Comparison of ENCODE assay signal across 11 cellular contexts in the genomic region with DNA sequence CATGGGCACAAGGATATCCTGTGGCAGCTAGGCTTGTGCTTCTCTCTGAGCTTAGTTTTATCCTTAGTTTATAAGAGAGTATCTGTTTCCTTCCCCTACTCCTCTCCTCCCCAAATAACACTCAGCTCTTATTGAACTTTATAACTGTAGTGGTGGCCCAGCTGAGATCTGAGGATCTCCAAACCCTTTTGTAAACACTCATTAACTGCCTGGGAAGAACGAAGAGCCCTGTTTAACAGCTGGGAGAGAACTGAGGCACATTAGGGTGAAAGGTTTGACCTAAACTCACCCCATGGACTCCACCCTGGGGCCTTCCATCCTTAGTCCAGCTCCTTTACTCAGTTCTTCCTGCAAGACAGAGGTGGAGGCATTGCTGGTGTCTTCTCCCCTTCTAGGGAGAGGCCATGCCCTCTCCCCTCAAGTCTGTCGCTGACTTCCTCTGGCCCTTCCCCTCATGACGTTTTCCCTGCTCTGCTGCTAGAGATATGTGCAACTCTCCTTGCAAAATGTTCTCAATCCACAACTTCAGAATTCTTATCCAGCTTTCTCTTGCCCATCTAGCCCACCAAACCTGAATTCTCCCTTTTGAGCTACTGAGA. TPM values are rescaled to one million over a fixed set of nuclear protein-coding genes. Genes with fewer than 3 reads are reported as not detected.
DNase-seq lines count a peak whose midpoint lies in the region; ATAC-seq and TF ChIP-seq lines count a peak whose summit lies in the region.
"Had no signal": no experiment of that assay in that cellular context is flagged by ENCODE, and none has a peak within 500 bp of the region (broad histone marks: within the 10 kb centered on the region; RNA-seq: fewer than 3 reads in every experiment).

No MANE protein-coding gene starts in this region.

- intact Hi-C loops in right cardiac atrium (cut with DNase I) (loop anchor here in 3 of 4 donors (10.0 kb wide), 3 partner anchors 97 to 227 kb away; partner anchors contain the start of gene TOP2A (in 1 of the 3)), stomach (cut with DNase I; ENCODE audit: low total_unique reads) (no loop called here)

- H3K4me3 ChIP-seq in SJCRH30: no peak overlapping the region
- no peak overlapping the region for H3K4me3 ChIP-seq in right cardiac atrium (ENCODE audit: low read length)
- no peak overlapping the region for H3K4me3 ChIP-seq in stomach
- H3K4me3 ChIP-seq: thoracic aorta had no signal

- TF ChIP-seq EP300 in stomach (IDR thresholded peaks at IDR 0.05): no peak

- DNase-seq in NOMO-1 treated with DMSO at 0.1 percent for 48 hours (lab: John Stamatoyannopoulos, UW; ENCODE audit: unreplicated experiment) (peak; percentile 33), NOMO-1 treated with dmso at 0.1 percent for 144 hours (lab: John Stamatoyannopoulos, UW; ENCODE audit: unreplicated experiment) (no peak), SJCRH30 (no peak), right cardiac atrium (no peak), stomach (no peak), NCI-H345 (lab: John Stamatoyannopoulos, UW) (no peak), hypothalamus (lab: John Stamatoyannopoulos, UW) (no peak)
- DNase-seq: activated T-cell treated with anti-CD3 and anti-CD28 coated beads for 4 hours, SW 1271 had no signal

- H3K27me3 ChIP-seq in SJCRH30 (no peaks in the 10 kb centered on the region), right cardiac atrium (ENCODE audit: control insufficient read depth, insufficient read depth) (no peaks in the 10 kb centered on the region), stomach (no peaks in the 10 kb centered on the region)

- H3K27ac ChIP-seq in SJCRH30: peak overlapping the region; percentile 56
- H3K27ac ChIP-seq in right cardiac atrium (ENCODE audit: low read length): peak overlapping the region; percentile 53
- peak overlapping the region in 4 of 5 donors; percentile 50 to 74 (median 62) for H3K27ac ChIP-seq in stomach
- H3K27ac ChIP-seq: thoracic aorta had no signal

- H3K9me3 ChIP-seq in SJCRH30 (replicated peaks) (no peaks in the 10 kb centered on the region), right cardiac atrium (ENCODE audit: control insufficient read depth, low read length) (no peaks in the 10 kb centered on the region), stomach (no peaks in the 10 kb centered on the region)
- H3K9me3 ChIP-seq: thoracic aorta had no signal

- 16% methylated on average over 3 of the region's 3 CpGs for WGBS in right cardiac atrium
- 7 to 44% (median 40%) methylated on average over 3 of the region's 3 CpGs for WGBS in stomach, 5 donors

- H3K36me3 ChIP-seq in SJCRH30: peaks cover 1% of the 10 kb centered on the region
- no peaks in the 10 kb centered on the region for H3K36me3 ChIP-seq in stomach
- H3K36me3 ChIP-seq: thoracic aorta had no signal

- no peak for TF ChIP-seq CTCF in stomach (IDR thresholded peaks at IDR 0.05)

- ATAC-seq in right cardiac atrium (peak in 1 of 2 donors; percentile 23), GM18511 (IDR thresholded peaks at IDR 0.05; ENCODE audit: unreplicated experiment) (no peak)

- H3K4me1 ChIP-seq in SJCRH30 (peaks cover 82% of the 10 kb centered on the region), right cardiac atrium (ENCODE audit: control insufficient read depth, insufficient read depth, low read length) (peaks cover 36% of the 10 kb centered on the region), stomach (peaks cover 69 to 91% (median 84%) of the 10 kb centered on the region in 4 donors)

- TF ChIP-seq POLR2A in stomach (IDR thresholded peaks at IDR 0.05): no peak

RNA-seq across cellular contexts. Expression of gene RARA, which starts 1.2 kb away (rescaled TPM):
- total RNA-seq in SJCRH30 (2014; rRNA removed; shearing (Covaris generic)): 42.3 and 43.2 TPM in 2 replicates
- total RNA-seq in right cardiac atrium (10 to 100 TPM; 26.2 to 39.0 (median 29.1) TPM), stomach (10 to 100 TPM; 14.3 to 40.8 (median 24.6) TPM)
- polyA plus RNA-seq in right cardiac atrium (28.3 TPM), stomach (10 to 100 TPM; 11.2 to 20.0 (median 17.1) TPM)

RNA-seq across cellular contexts. Expression of gene CDC6, which starts 20.1 kb away (rescaled TPM):
- total RNA-seq in SJCRH30 (2014; rRNA removed; shearing (Covaris generic)): 89.3 and 97.0 TPM in 2 replicates
- total RNA-seq in right cardiac atrium: 1 to 10 TPM; 1.0 to 1.8 (median 1.3) TPM
- 0.36 TPM for polyA plus RNA-seq in right cardiac atrium
- total RNA-seq in stomach: 1 to 10 TPM in 4 of 5 donors, not detected in 1; 1.4 to 9.8 (median 4.5) TPM
- polyA plus RNA-seq in stomach: 1 to 10 TPM; 1.1 to 4.0 (median 3.1) TPM

RNA-seq across cellular contexts. Expression of gene GJD3, which starts 56.7 kb away (rescaled TPM):
- total RNA-seq in SJCRH30 (2014; rRNA removed; shearing (Covaris generic)): not detected in 2 replicates
- total RNA-seq in right cardiac atrium (1 to 10 TPM in 1 of 4 donors, under 1 TPM in 3; 0.74 to 1.4 (median 0.86) TPM), stomach (1 to 10 TPM in 1 of 5 donors, under 1 TPM in 1, not detected in 3; 0.55 to 1.2 TPM)
- polyA plus RNA-seq in right cardiac atrium (0.27 TPM), stomach (not detected)
